ENCODE assay signal across 11 cellular contexts in the genomic region with DNA sequence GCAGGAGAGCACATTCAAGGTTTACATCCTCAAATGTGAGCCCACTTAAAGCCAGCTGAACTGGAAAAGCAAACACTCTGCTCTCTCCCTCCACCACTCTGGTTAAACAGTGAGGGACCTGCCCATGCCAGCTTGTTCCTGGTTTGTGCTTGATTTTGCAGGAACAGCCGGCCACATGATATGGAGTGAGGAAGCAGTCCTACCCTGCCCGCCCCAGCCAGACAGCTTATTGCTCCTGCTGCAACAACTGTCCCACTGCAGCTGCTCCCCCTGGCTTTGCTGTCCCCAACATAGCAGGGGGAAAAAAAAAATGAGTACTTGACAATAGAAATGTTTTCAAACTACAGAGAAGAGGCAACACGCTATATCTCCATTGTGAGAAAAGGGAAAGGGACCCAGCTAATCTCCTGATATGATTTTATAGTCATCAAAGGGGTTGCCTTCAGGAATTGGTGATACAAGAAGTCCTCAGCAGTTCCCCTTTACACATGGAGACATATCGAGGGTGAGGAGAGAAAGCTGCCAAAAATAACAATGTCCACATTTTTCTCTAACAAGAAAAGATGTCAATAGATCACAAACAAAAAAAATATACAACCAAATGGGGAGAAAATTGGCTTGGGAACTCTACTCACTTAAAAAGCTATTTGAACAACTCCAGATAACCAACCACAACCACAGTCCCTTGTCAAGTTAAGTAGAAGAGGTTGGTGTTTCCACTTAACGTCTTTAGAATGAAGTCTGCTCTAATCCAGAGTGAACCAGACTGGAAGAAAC. TPM values are rescaled to one million over a fixed set of nuclear protein-coding genes. Genes with fewer than 3 reads are reported as not detected.
DNase-seq lines count a peak whose midpoint lies in the region; ATAC-seq and TF ChIP-seq lines count a peak whose summit lies in the region.
"Had no signal": no experiment of that assay in that cellular context is flagged by ENCODE, and none has a peak within 500 bp of the region (broad histone marks: within the 10 kb centered on the region; RNA-seq: fewer than 3 reads in every experiment).

No MANE protein-coding gene starts in this region.

- H3K4me2 ChIP-seq in HCT116 (ENCODE audit: low read length) = no peak overlapping the region

- no peak overlapping the region for H3K9ac ChIP-seq in HCT116 (ENCODE audit: low read length)

- CTCF ChIA-PET in HCT116 (lab: Charles Lee) = no interaction called here

- TF ChIP-seq CTCF in HCT116 (IDR thresholded peaks at IDR 0.05 in 2 of 3, conservative IDR thresholded peaks at IDR 0.05 in 1 of 3; ENCODE audit: borderline replicate concordance in 1 of 3, insufficient read depth in 1 of 3, low read depth in 2 of 3, low read length in 2 of 3) (no peak), progenitor cell of endocrine pancreas (IDR thresholded peaks at IDR 0.05; ENCODE audit: unreplicated experiment) (no peak)

- no peak for TF ChIP-seq POLR2A in HCT116 (IDR thresholded peaks at IDR 0.05; ENCODE audit: borderline replicate concordance, extremely low read depth, insufficient read depth, insufficient read length)

- no peaks in the 10 kb centered on the region for H3K9me3 Mint-ChIP-seq in progenitor cell of endocrine pancreas (ENCODE audit: low read depth)
- H3K9me3 Mint-ChIP-seq in activated T-helper 17 cell treated with anti-CD3 and anti-CD28 coated beads, Interleukin-2, amount 50 U/mL, for 72 hours = no peaks in the 10 kb centered on the region

- H3K9me3 ChIP-seq in HCT116 (ENCODE audit: control insufficient read depth in 1 of 2, insufficient read depth in 1 of 2, low read depth in 1 of 2, low read length in 2 of 2) = no peaks in the 10 kb centered on the region

- peaks cover 81% of the 10 kb centered on the region for H3K79me2 ChIP-seq in HCT116 (ENCODE audit: insufficient read depth, low read length)

- ATAC-seq in HCT116 (no peak), esophagus mucosa (peak; percentile 25)
- ATAC-seq in activated T-helper 17 cell treated with anti-CD3 and anti-CD28 coated beads, Interleukin-2, amount 50 U/mL, for 72 hours (replicated peaks) = no peak

- no peaks in the 10 kb centered on the region for H3K27me3 ChIP-seq in HCT116 (ENCODE audit: insufficient read depth, low read length)

- DNase-seq in HCT116 (ENCODE audit: low read depth, low spot score) (no peak), NCI-H510A (lab: John Stamatoyannopoulos, UW) (peak; percentile 92), progenitor cell of endocrine pancreas (ENCODE audit: low spot score, unreplicated experiment) (no peak), midbrain (lab: John Stamatoyannopoulos, UW) (no peak), posterior cingulate gyrus (no peak)
- DNase-seq in activated CD4-positive, alpha-beta T cell treated with anti-CD3 and anti-CD28 coated beads for 1 hour = no peak
- DNase-seq: activated CD4-positive, alpha-beta T cell treated with anti-CD3 and anti-CD28 coated beads, Interleukin-2, amount 50 U/mL, for 48 hours; NCI-H1436 treated with DMSO at 0.1 percent for 48 hours; stimulated activated CD4-positive, alpha-beta T cell treated with anti-CD3 and anti-CD28 coated beads, Interleukin-12 subunit alpha, Interleukin-12 subunit beta, amount 100 ng/mL, for 4 hours had no signal

- H3K4me1 ChIP-seq in HCT116 (ENCODE audit: control insufficient read depth in 1 of 2, insufficient read depth in 2 of 2, low read length in 2 of 2) = peaks cover 28 to 33% of the 10 kb centered on the region in 2 experiments

- H3K36me3 Mint-ChIP-seq in progenitor cell of endocrine pancreas (ENCODE audit: insufficient read depth) = no peaks in the 10 kb centered on the region
- no peaks in the 10 kb centered on the region for H3K36me3 Mint-ChIP-seq in activated T-helper 17 cell treated with anti-CD3 and anti-CD28 coated beads, Interleukin-2, amount 50 U/mL, for 72 hours (ENCODE audit: low read depth)

- H3K36me3 ChIP-seq in HCT116 (ENCODE audit: control insufficient read depth in 1 of 2, insufficient read depth in 2 of 2, low read length in 2 of 2) = no peaks in the 10 kb centered on the region

- peaks cover 38% of the 10 kb centered on the region for H3K4me1 Mint-ChIP-seq in progenitor cell of endocrine pancreas (ENCODE audit: low read depth)
- peaks cover 6% of the 10 kb centered on the region for H3K4me1 Mint-ChIP-seq in activated T-helper 17 cell treated with anti-CD3 and anti-CD28 coated beads, Interleukin-2, amount 50 U/mL, for 72 hours

- peak overlapping the region; percentile 9 for H3K4me3 Mint-ChIP-seq in progenitor cell of endocrine pancreas (ENCODE audit: low read depth)
- H3K4me3 Mint-ChIP-seq in activated T-helper 17 cell treated with anti-CD3 and anti-CD28 coated beads, Interleukin-2, amount 50 U/mL, for 72 hours = no peak overlapping the region

- peaks cover 14% of the 10 kb centered on the region for H3K27me3 Mint-ChIP-seq in progenitor cell of endocrine pancreas
- H3K27me3 Mint-ChIP-seq in activated T-helper 17 cell treated with anti-CD3 and anti-CD28 coated beads, Interleukin-2, amount 50 U/mL, for 72 hours = peaks cover 41% of the 10 kb centered on the region

- H3K4me3 ChIP-seq in HCT116 (replicated peaks in 1 of 2; ENCODE audit: low read depth in 1 of 2, low read length in 2 of 2) = no peak overlapping the region

- H3K9me2 ChIP-seq in HCT116 (ENCODE audit: insufficient read depth) = no peaks in the 10 kb centered on the region

- intact Hi-C loops in HCT116 (cut with micrococcal nuclease) = no loop called here
- intact Hi-C loops in posterior cingulate gyrus (cut with DNase I) = loop anchor here (10.0 kb wide), 1 partner anchor 203 kb away; no protein-coding TSS in a partner anchor

- H3K27ac Mint-ChIP-seq in progenitor cell of endocrine pancreas = peak overlapping the region; percentile 63
- no peak overlapping the region for H3K27ac Mint-ChIP-seq in activated T-helper 17 cell treated with anti-CD3 and anti-CD28 coated beads, Interleukin-2, amount 50 U/mL, for 72 hours

- TF ChIP-seq RAD21 in HCT116 (IDR thresholded peaks at IDR 0.05; ENCODE audit: low read depth) = 0 out of 2 replicates have a peak, but pooled peaks have one; percentile 6

- RAD21 ChIA-PET in HCT116 (lab: Charles Lee; ENCODE audit: low non-redundant PET in 1 of 2, low total read pairs in 2 of 2, uncharacterized antibody in 2 of 2, unreplicated experiment in 2 of 2) = no interaction called here

- H4K20me1 ChIP-seq in HCT116 (ENCODE audit: insufficient read depth) = peaks cover 8% of the 10 kb centered on the region; the same call in 1 of the 2 replicates

- POLR2A ChIA-PET in HCT116 (lab: Charles Lee) = interaction anchor here (1.7 kb wide), 1 partner anchor 9 kb away, joined by 3 read pairs; no protein-coding TSS in a partner anchor

- no peak overlapping the region for H2AFZ ChIP-seq in HCT116 (ENCODE audit: low read depth, low read length, poor library complexity, severe bottlenecking)

- no peak overlapping the region for H3K27ac ChIP-seq in HCT116 (ENCODE audit: low read depth, low read length)

- BruUV-seq in HCT116 (replicated peaks; lab: Mats Ljungman, UMichigan) = no TSS peak

TF ChIP-seq in HCT116, 20 proteins besides CTCF, POLR2A, EP300 and RAD21:
- TF ChIP-seq POLR2AphosphoS5 (IDR thresholded peaks at IDR 0.05; ENCODE audit: low read depth, low read length) (no peak), TCF7L2 (IDR thresholded peaks at IDR 0.05; ENCODE audit: borderline replicate concordance, extremely low read depth, insufficient read depth, insufficient read length) (no peak), ELF1 (IDR thresholded peaks at IDR 0.05; ENCODE audit: borderline replicate concordance, low read depth) (no peak), CBX3 (IDR thresholded peaks at IDR 0.05; ENCODE audit: low read depth) (no peak), ATF3 (IDR thresholded peaks at IDR 0.05) (no peak), YY1 (IDR thresholded peaks at IDR 0.05; ENCODE audit: extremely low read depth, insufficient replicate concordance, low read depth, low read length) (no peak), ZFX (IDR thresholded peaks at IDR 0.05) (no peak), EZH2 (IDR thresholded peaks at IDR 0.05) (no peak), ZNF274 (IDR thresholded peaks at IDR 0.05; ENCODE audit: low read depth, low read length) (no peak)
- TF ChIP-seq, protein P1, sequence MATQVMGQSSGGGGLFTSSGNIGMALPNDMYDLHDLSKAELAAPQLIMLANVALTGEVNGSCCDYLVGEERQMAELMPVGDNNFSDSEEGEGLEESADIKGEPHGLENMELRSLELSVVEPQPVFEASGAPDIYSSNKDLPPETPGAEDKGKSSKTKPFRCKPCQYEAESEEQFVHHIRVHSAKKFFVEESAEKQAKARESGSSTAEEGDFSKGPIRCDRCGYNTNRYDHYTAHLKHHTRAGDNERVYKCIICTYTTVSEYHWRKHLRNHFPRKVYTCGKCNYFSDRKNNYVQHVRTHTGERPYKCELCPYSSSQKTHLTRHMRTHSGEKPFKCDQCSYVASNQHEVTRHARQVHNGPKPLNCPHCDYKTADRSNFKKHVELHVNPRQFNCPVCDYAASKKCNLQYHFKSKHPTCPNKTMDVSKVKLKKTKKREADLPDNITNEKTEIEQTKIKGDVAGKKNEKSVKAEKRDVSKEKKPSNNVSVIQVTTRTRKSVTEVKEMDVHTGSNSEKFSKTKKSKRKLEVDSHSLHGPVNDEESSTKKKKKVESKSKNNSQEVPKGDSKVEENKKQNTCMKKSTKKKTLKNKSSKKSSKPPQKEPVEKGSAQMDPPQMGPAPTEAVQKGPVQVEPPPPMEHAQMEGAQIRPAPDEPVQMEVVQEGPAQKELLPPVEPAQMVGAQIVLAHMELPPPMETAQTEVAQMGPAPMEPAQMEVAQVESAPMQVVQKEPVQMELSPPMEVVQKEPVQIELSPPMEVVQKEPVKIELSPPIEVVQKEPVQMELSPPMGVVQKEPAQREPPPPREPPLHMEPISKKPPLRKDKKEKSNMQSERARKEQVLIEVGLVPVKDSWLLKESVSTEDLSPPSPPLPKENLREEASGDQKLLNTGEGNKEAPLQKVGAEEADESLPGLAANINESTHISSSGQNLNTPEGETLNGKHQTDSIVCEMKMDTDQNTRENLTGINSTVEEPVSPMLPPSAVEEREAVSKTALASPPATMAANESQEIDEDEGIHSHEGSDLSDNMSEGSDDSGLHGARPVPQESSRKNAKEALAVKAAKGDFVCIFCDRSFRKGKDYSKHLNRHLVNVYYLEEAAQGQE (IDR thresholded peaks at IDR 0.05; ENCODE audit: low read depth) = no peak

RNA-seq across cellular contexts. Expression of gene MYO10, which starts 4.6 kb away (rescaled TPM):
- total RNA-seq in HCT116 (2021; ENCODE audit: unreplicated experiment) = 34.9 TPM
- 18.3 and 19.3 TPM in 2 replicates for polyA plus RNA-seq in HCT116 (2012)
- 27.3 TPM for total RNA-seq in esophagus mucosa
- 81.6 and 88.0 TPM in 2 replicates for total RNA-seq in progenitor cell of endocrine pancreas
- under 1 TPM; 0.34 to 0.80 TPM for total RNA-seq in activated T-helper 17 cell treated with anti-CD3 and anti-CD28 coated beads, Interleukin-2, amount 50 U/mL, for 72 hours

Comparison
In these comparisons a context has a peak if more than half of its experiments do, and no peak if none do; other contexts are left out.
1. RNA of gene MYO10, which starts 4.6 kb away (total RNA-seq): 81.6 to 88.0 TPM in progenitor cell of endocrine pancreas, 34.9 TPM in HCT116 (single experiment) and 27.3 TPM in esophagus mucosa (single experiment); 0.34 to 0.80 TPM in activated T-helper 17 cell treated with anti-CD3 and anti-CD28 coated beads, Interleukin-2, amount 50 U/mL, for 72 hours; every median in the first group is over 10 times any median in the second.